10 cellular contexts compared by ENCODE assay signal in genomic region chr19:9362905-9363304, GRCh38. TPM values are rescaled to one million over a fixed set of nuclear protein-coding genes. Genes with fewer than 3 reads are reported as not detected.
A peak's percentile ranks its signal among the peaks of the same experiment; 100 is the strongest.
DNase-seq lines count a peak whose midpoint lies in the region; ATAC-seq and TF ChIP-seq lines count a peak whose summit lies in the region.
"Had no signal": no experiment of that assay in that cellular context is flagged by ENCODE, and none has a peak within 500 bp of the region (broad histone marks: within the 10 kb centered on the region; RNA-seq: fewer than 3 reads in every experiment).

Gene ZNF177 (plus strand): TSS chr19:9363013. CDS start chr19:9378312, 15,299 bp downstream.

- peaks cover 3% of the 10 kb centered on the region for H3K36me3 Mint-ChIP-seq in T-helper 2 cell treated with Interferon-gamma antibody and Interleukin-4, amounts not matched to agents 5 μg/mL and 100 μg/mL, for 36 hours (ENCODE audit: low read depth)
- H3K36me3 Mint-ChIP-seq in stimulated activated effector memory CD8-positive, alpha-beta T cell treated with anti-CD3 and anti-CD28 coated beads, Interleukin-12 subunit alpha, Interleukin-12 subunit beta, amount 100 ng/mL, for 72 hours: no peaks in the 10 kb centered on the region

- no peaks in the 10 kb centered on the region for H3K36me3 ChIP-seq in skeletal muscle satellite cell (ENCODE audit: insufficient read depth, low read length)

- H3K4me3 Mint-ChIP-seq in T-helper 2 cell treated with Interferon-gamma antibody and Interleukin-4, amounts not matched to agents 5 μg/mL and 100 μg/mL, for 36 hours: peak within 1 kb of the TSS; percentile 8
- no peak within 1 kb of the TSS for H3K4me3 Mint-ChIP-seq in stimulated activated effector memory CD8-positive, alpha-beta T cell treated with anti-CD3 and anti-CD28 coated beads, Interleukin-12 subunit alpha, Interleukin-12 subunit beta, amount 100 ng/mL, for 72 hours

- peak within 1 kb of the TSS; percentile 41 for H3K4me3 ChIP-seq in fibroblast of the aortic adventitia (ENCODE audit: low read depth, low read length)
- peak within 1 kb of the TSS; percentile 64 for H3K4me3 ChIP-seq in skeletal muscle satellite cell (ENCODE audit: low read length)

- no peak for DNase-seq in T-helper 2 cell treated with Interferon-gamma antibody and Interleukin-4, amounts not matched to agents 5 μg/mL and 100 μg/mL, for 36 hours (ENCODE audit: low spot score)
- DNase-seq in T-helper 2 cell: no peak
- peak; percentile 26 for DNase-seq in T1000 (lab: John Stamatoyannopoulos, UW)
- no peak for DNase-seq in fibroblast of the aortic adventitia (ENCODE audit: low read depth)
- no peak for DNase-seq in stimulated activated effector memory CD8-positive, alpha-beta T cell treated with anti-CD3 and anti-CD28 coated beads, Interleukin-12 subunit alpha, Interleukin-12 subunit beta, amount 100 ng/mL, for 72 hours (ENCODE audit: low spot score in 2 of 2)
- no peak for DNase-seq in NCI-H510A (lab: John Stamatoyannopoulos, UW)
- no peak for DNase-seq in NCI-H2107 (lab: John Stamatoyannopoulos, UW)
- DNase-seq: amniotic stem cell, NCI-H69 had no signal

- no peak for TF ChIP-seq CTCF in fibroblast of the aortic adventitia (IDR thresholded peaks at IDR 0.05; ENCODE audit: insufficient read depth, low read length)

- no peaks in the 10 kb centered on the region for H3K4me1 Mint-ChIP-seq in T-helper 2 cell treated with Interferon-gamma antibody and Interleukin-4, amounts not matched to agents 5 μg/mL and 100 μg/mL, for 36 hours (ENCODE audit: low read depth)
- H3K4me1 Mint-ChIP-seq in stimulated activated effector memory CD8-positive, alpha-beta T cell treated with anti-CD3 and anti-CD28 coated beads, Interleukin-12 subunit alpha, Interleukin-12 subunit beta, amount 100 ng/mL, for 72 hours: no peaks in the 10 kb centered on the region

- H3K9me3 ChIP-seq in skeletal muscle satellite cell (replicated peaks; ENCODE audit: low read length): peaks cover 15% of the 10 kb centered on the region

- peak within 1 kb of the TSS; percentile 10 for H3K9ac ChIP-seq in skeletal muscle satellite cell (ENCODE audit: low read depth, low read length)

- no peaks in the 10 kb centered on the region for H3K27me3 ChIP-seq in skeletal muscle satellite cell (ENCODE audit: control insufficient read depth, insufficient read depth, low read length)

- no peak within 1 kb of the TSS for H3K27ac Mint-ChIP-seq in T-helper 2 cell treated with Interferon-gamma antibody and Interleukin-4, amounts not matched to agents 5 μg/mL and 100 μg/mL, for 36 hours
- no peak within 1 kb of the TSS for H3K27ac Mint-ChIP-seq in stimulated activated effector memory CD8-positive, alpha-beta T cell treated with anti-CD3 and anti-CD28 coated beads, Interleukin-12 subunit alpha, Interleukin-12 subunit beta, amount 100 ng/mL, for 72 hours

- no peaks in the 10 kb centered on the region for H3K4me1 ChIP-seq in skeletal muscle satellite cell (ENCODE audit: control insufficient read depth, insufficient read depth, low read length)

- peaks cover 44% of the 10 kb centered on the region for H3K9me3 Mint-ChIP-seq in T-helper 2 cell treated with Interferon-gamma antibody and Interleukin-4, amounts not matched to agents 5 μg/mL and 100 μg/mL, for 36 hours
- peaks cover 28% of the 10 kb centered on the region for H3K9me3 Mint-ChIP-seq in stimulated activated effector memory CD8-positive, alpha-beta T cell treated with anti-CD3 and anti-CD28 coated beads, Interleukin-12 subunit alpha, Interleukin-12 subunit beta, amount 100 ng/mL, for 72 hours

- ATAC-seq in stimulated activated effector memory CD8-positive, alpha-beta T cell treated with anti-CD3 and anti-CD28 coated beads, Interleukin-12 subunit alpha, Interleukin-12 subunit beta, amount 100 ng/mL, for 72 hours: no peak

- H3K4me2 ChIP-seq in skeletal muscle satellite cell (ENCODE audit: low read length): peak within 1 kb of the TSS; percentile 75

- H3K27me3 Mint-ChIP-seq in T-helper 2 cell treated with Interferon-gamma antibody and Interleukin-4, amounts not matched to agents 5 μg/mL and 100 μg/mL, for 36 hours (ENCODE audit: low read depth): no peaks in the 10 kb centered on the region

RNA-seq across cellular contexts. Expression of gene ZNF177, which starts in this region (rescaled TPM):
- total RNA-seq in fibroblast of the aortic adventitia (ENCODE audit: low replicate concordance): 1.1 and 8.9 TPM in 2 replicates
- 0.44 and 0.51 TPM in 2 replicates for total RNA-seq in skeletal muscle satellite cell (2012; rRNA removed)
